20 cellular contexts compared by ENCODE assay signal in the genomic region with DNA sequence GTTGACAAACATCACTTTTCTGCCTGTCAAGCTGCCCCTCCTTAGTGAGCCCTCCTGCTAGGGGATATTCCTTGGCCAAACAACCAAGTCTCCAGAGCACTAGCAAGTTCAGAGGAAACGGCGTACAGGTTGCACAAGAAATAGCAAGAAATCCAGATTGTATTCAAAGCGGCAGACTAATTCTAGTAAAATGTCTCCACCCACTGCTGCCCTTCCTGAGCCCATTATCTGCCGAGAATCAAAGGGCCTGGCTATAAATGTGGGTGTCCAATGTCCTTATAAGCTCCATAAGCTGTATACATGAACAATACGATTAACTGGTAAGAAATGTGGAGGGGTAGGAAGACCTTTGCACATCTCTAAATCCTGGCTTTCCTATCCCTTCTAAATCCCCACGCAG. TPM values are rescaled to one million over a fixed set of nuclear protein-coding genes. Genes with fewer than 3 reads are reported as not detected.
DNase-seq lines count a peak whose midpoint lies in the region; TF ChIP-seq lines count a peak whose summit lies in the region.
"Had no signal": no experiment of that assay in that cellular context is flagged by ENCODE, and none has a peak within 500 bp of the region (broad histone marks: within the 10 kb centered on the region; RNA-seq: fewer than 3 reads in every experiment).

No MANE protein-coding gene starts in this region.

- H3K27ac ChIP-seq in spleen = peak overlapping the region in 7 of 8 donors; percentile 31 to 92 (median 52)
- H3K27ac ChIP-seq: neutrophil had no signal

- no peak for TF ChIP-seq EP300 in Ishikawa (IDR thresholded peaks at IDR 0.05; ENCODE audit: borderline replicate concordance)

- no peak for TF ChIP-seq CTCF in MCF 10A (IDR thresholded peaks at IDR 0.05; ENCODE audit: unreplicated experiment)
- no peak for TF ChIP-seq CTCF in foreskin fibroblast (IDR thresholded peaks at IDR 0.05; ENCODE audit: low read depth, low read length)
- TF ChIP-seq CTCF in spleen (IDR thresholded peaks at IDR 0.05 in 8 of 11, conservative IDR thresholded peaks at IDR 0.05 in 3 of 11) = no peak
- TF ChIP-seq CTCF in GM10266 (IDR thresholded peaks at IDR 0.05; ENCODE audit: control insufficient read depth, insufficient read depth, low read depth, missing control alignments) = no peak

- H3K4me1 ChIP-seq in spleen = peaks cover 0 to 54% (median 21%) of the 10 kb centered on the region in 6 donors

- no peak overlapping the region for H3K4me3 ChIP-seq in foreskin fibroblast (ENCODE audit: low read depth in 1 of 2, low read length in 2 of 2)
- H3K4me3 ChIP-seq in spleen = peak overlapping the region in 5 of 8 donors; percentile 16 to 82 (median 68)
- H3K4me3 ChIP-seq: skin epidermis had no signal

- CTCF ChIA-PET in MCF 10A (lab: Yijun Ruan, JAX) = interaction anchor here (0.8 to 2.1 kb wide), 3 partner anchors 33 to 93 kb away, joined by 3 to 10 read pairs (median 5); no protein-coding TSS in a partner anchor

- POLR2A ChIA-PET in MCF 10A (lab: Yijun Ruan, JAX) = interaction anchor here (0.7 to 6.4 kb wide), 7 partner anchors 11 to 178 kb away, joined by 3 to 64 read pairs (median 3); a partner anchor contains a TSS

- no peak overlapping the region for H3K4me3 Mint-ChIP-seq in MCF 10A (ENCODE audit: unreplicated experiment)
- H3K4me3 Mint-ChIP-seq: activated naive CD8-positive, alpha-beta T cell treated with anti-CD3 and anti-CD28 coated beads, Interleukin-2, amount 50 U/mL, for 24 hours; IgD-negative memory B cell; stimulated activated naive CD8-positive, alpha-beta T cell treated with anti-CD3 and anti-CD28 coated beads, Interleukin-15, Interleukin-2, amounts not matched to agents 100 ng/mL and 50 ng/mL, for 24 hours had no signal

- TF ChIP-seq POLR2A in spleen (IDR thresholded peaks at IDR 0.05) = no peak

- peak overlapping the region; percentile 39 for H3K27ac Mint-ChIP-seq in MCF 10A (ENCODE audit: low read depth, unreplicated experiment)
- H3K27ac Mint-ChIP-seq: activated naive CD8-positive, alpha-beta T cell treated with anti-CD3 and anti-CD28 coated beads, Interleukin-2, amount 50 U/mL, for 24 hours; CD14-positive monocyte; IgD-negative memory B cell; stimulated activated naive CD8-positive, alpha-beta T cell treated with anti-CD3 and anti-CD28 coated beads, Interleukin-15, Interleukin-2, amounts not matched to agents 100 ng/mL and 50 ng/mL, for 24 hours had no signal

- no peaks in the 10 kb centered on the region for H3K9me3 Mint-ChIP-seq in MCF 10A (ENCODE audit: unreplicated experiment)
- H3K9me3 Mint-ChIP-seq: activated naive CD8-positive, alpha-beta T cell treated with anti-CD3 and anti-CD28 coated beads, Interleukin-2, amount 50 U/mL, for 24 hours; IgD-negative memory B cell; stimulated activated naive CD8-positive, alpha-beta T cell treated with anti-CD3 and anti-CD28 coated beads, Interleukin-15, Interleukin-2, amounts not matched to agents 100 ng/mL and 50 ng/mL, for 24 hours had no signal

- H3K27me3 ChIP-seq in spleen (replicated peaks in 1 of 7) = peaks cover 0 to 36% (median 14%) of the 10 kb centered on the region in 7 donors

- H3K9me3 ChIP-seq in spleen = no peaks in the 10 kb centered on the region
- H3K9me3 ChIP-seq: neutrophil had no signal

- no peaks in the 10 kb centered on the region for H3K36me3 ChIP-seq in spleen
- H3K36me3 ChIP-seq: neutrophil had no signal

- intact Hi-C loops in MCF 10A (cut with micrococcal nuclease) = no loop called here
- intact Hi-C loops in spleen (cut with DNase I; ENCODE audit: low total_unique reads) = no loop called here
- intact Hi-C loops in posterior vena cava (cut with DNase I) = no loop called here

- H3K27me3 Mint-ChIP-seq in MCF 10A (ENCODE audit: insufficient read depth, unreplicated experiment) = no peaks in the 10 kb centered on the region

- DNase-seq in MCF 10A (ENCODE audit: unreplicated experiment) (peak; percentile 24), foreskin fibroblast (peak; percentile 20 to 58), spleen (no peak), Kasumi-1 (lab: John Stamatoyannopoulos, UW) (no peak), posterior vena cava (ENCODE audit: low spot score) (no peak), GM10266 (ENCODE audit: extremely low spot score) (no peak)
- no peak for DNase-seq in activated CD4-positive, alpha-beta T cell treated with anti-CD3 and anti-CD28 coated beads, Interleukin-2, amount 50 U/mL, for 1 hour
- DNase-seq: activated CD4-positive, alpha-beta T cell treated with anti-CD3 and anti-CD28 coated beads for 48 hours; activated naive CD8-positive, alpha-beta T cell treated with anti-CD3 and anti-CD28 coated beads, Interleukin-2, amount 50 U/mL, for 24 hours; DND-41; GOT3; NCI-H1105; NCI-H2171; SIG-M5 had no signal

- 48 to 61% (median 58%) methylated on average over 6 of the region's 6 CpGs for WGBS in spleen, 5 donors

- peaks cover 17% of the 10 kb centered on the region for H3K4me1 Mint-ChIP-seq in MCF 10A (ENCODE audit: insufficient read depth, unreplicated experiment)
- H3K4me1 Mint-ChIP-seq: activated naive CD8-positive, alpha-beta T cell treated with anti-CD3 and anti-CD28 coated beads, Interleukin-2, amount 50 U/mL, for 24 hours had no signal

- no TSS peak for BruUV-seq in MCF 10A (replicated peaks; lab: Mats Ljungman, UMichigan)

- no peaks in the 10 kb centered on the region for H3K36me3 Mint-ChIP-seq in MCF 10A (ENCODE audit: insufficient read depth, unreplicated experiment)

- no peak for TF ChIP-seq RAD21 in Ishikawa (IDR thresholded peaks at IDR 0.05; ENCODE audit: low read depth)

TF ChIP-seq in Ishikawa, 13 proteins besides CTCF, POLR2A, EP300 and RAD21:
- TF ChIP-seq CEBPB (IDR thresholded peaks at IDR 0.05) (0 out of 2 replicates have a peak, but pooled peaks have one; percentile 4), EGR1 (IDR thresholded peaks at IDR 0.05) (no peak), TAF1 (IDR thresholded peaks at IDR 0.05; ENCODE audit: low read depth) (no peak)

RNA-seq across cellular contexts. Expression of gene AKIP1, which starts 44.0 kb away (rescaled TPM):
- total RNA-seq in MCF 10A (2022) (64.6 and 67.6 TPM in 2 replicates), spleen (10 to 100 TPM; 17.7 to 33.6 (median 26.6) TPM), posterior vena cava (10 to 100 TPM; 15.4 to 19.1 TPM)
- 10 to 100 TPM in 2 of 3 donors, 1 to 10 TPM in 1; 9.8 to 25.3 (median 17.0) TPM for polyA plus RNA-seq in spleen

Comparison
In these comparisons a context has a peak if more than half of its experiments do, and no peak if none do; other contexts are left out.
1. DNase-seq: peak in MCF 10A (single experiment) and foreskin fibroblast (2 of 2); none in spleen (single experiment), Kasumi-1 (0 of 2), activated CD4-positive, alpha-beta T cell treated with anti-CD3 and anti-CD28 coated beads, Interleukin-2, amount 50 U/mL, for 1 hour (single experiment), posterior vena cava (single experiment) and GM10266 (single experiment).
2. H3K4me3 ChIP-seq: peak in spleen (5 of 8); none in foreskin fibroblast (0 of 2).